Comparison of ENCODE assay signal across 8 cellular contexts in the genomic region with DNA sequence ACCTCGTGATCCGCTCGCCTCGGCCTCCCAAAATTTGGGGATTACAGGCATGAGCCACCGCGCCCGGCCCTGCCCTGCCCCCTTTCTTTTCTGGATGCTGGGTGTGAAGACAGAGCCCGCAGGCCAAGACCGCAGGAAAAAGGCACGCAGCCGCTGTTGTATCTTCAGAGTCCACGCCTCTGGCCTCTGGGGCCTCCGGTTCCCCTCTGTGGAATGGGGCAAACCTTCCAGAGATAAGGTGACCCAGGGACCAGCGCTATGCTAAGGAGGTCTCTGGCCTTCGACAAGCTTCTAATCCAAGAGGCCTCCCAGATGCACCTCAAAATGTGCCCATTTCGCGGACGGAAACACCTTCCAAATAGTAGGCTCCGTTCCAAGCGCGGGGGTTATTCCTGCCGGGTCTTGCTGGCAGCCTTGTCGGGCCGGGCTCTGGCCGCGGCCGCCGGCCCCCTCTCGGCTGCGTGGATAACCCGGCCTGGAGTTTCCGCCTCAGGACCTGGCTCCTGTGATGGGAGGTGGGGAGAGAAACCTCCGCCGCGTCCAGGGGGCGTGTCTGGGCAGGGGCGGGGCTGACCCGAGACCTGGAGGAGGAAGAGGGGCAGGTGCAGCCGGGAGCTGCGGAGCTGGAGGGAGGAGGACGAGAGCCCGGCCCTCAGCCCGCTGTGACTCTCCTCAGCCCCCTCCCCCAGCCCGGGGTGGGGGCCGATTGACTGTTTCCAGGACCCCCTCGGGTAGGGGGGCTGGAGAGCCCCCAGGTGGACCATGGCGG. TPM values are rescaled to one million over a fixed set of nuclear protein-coding genes. Genes with fewer than 3 reads are reported as not detected.
DNase-seq lines count a peak whose midpoint lies in the region; ATAC-seq and TF ChIP-seq lines count a peak whose summit lies in the region.

No MANE protein-coding gene starts in this region.

- peak; percentile 86 for DNase-seq in NCI-H1105 treated with DMSO at 0.1 percent for 48 hours (lab: John Stamatoyannopoulos, UW)
- peak; percentile 77 for DNase-seq in SW480 (ENCODE audit: low spot score)
- peak; percentile 89 for DNase-seq in adipocyte (ENCODE audit: low read depth)
- peak; percentile 74 to 78 for DNase-seq in heart right ventricle
- DNase-seq in psoas muscle: peak; percentile 74 to 85
- DNase-seq in vagina (ENCODE audit: extremely low spot score in 2 of 2): no peak

- H3K9me3 ChIP-seq in ES-I3 (ENCODE audit: control insufficient read depth, insufficient read depth, low read length) (no peaks in the 10 kb centered on the region), adipocyte (ENCODE audit: control insufficient read depth, low read length) (no peaks in the 10 kb centered on the region), heart right ventricle (no peaks in the 10 kb centered on the region), psoas muscle (no peaks in the 10 kb centered on the region), vagina (no peaks in the 10 kb centered on the region)

- H3K27me3 ChIP-seq in adipocyte (replicated peaks; ENCODE audit: control insufficient read depth, insufficient read depth, low read length) (peaks cover 39% of the 10 kb centered on the region), heart right ventricle (peaks cover 22 to 78% (median 59%) of the 10 kb centered on the region in 7 donors), psoas muscle (ENCODE audit: insufficient read depth in 3 of 3, low read length in 2 of 3) (peaks cover 0 to 53% (median 20%) of the 10 kb centered on the region in 3 donors), vagina (peaks cover 6% of the 10 kb centered on the region)

- H3K4me1 ChIP-seq in ES-I3 (ENCODE audit: insufficient read depth, low read length) (peaks cover 8% of the 10 kb centered on the region; the same call in 1 of the 2 replicates), adipocyte (ENCODE audit: control insufficient read depth, insufficient read depth, low read length) (peaks cover 4% of the 10 kb centered on the region), heart right ventricle (peaks cover 0 to 20% (median 9%) of the 10 kb centered on the region in 9 donors), psoas muscle (no peaks in the 10 kb centered on the region), vagina (peaks cover 12% of the 10 kb centered on the region)

- intact Hi-C loops in heart right ventricle (cut with DNase I): no loop called here
- intact Hi-C loops in psoas muscle (cut with DNase I): no loop called here
- intact Hi-C loops in vagina (cut with DNase I): no loop called here

- H3K36me3 ChIP-seq in ES-I3 (ENCODE audit: insufficient read depth, low read length): no peaks in the 10 kb centered on the region
- no peaks in the 10 kb centered on the region for H3K36me3 ChIP-seq in adipocyte (ENCODE audit: control insufficient read depth, insufficient read depth, low read length, severe bottlenecking)
- no peaks in the 10 kb centered on the region for H3K36me3 ChIP-seq in heart right ventricle
- no peaks in the 10 kb centered on the region for H3K36me3 ChIP-seq in psoas muscle (ENCODE audit: insufficient read depth in 1 of 2, low read depth in 1 of 2)
- no peaks in the 10 kb centered on the region for H3K36me3 ChIP-seq in vagina

- WGBS in heart right ventricle, 2 donors: 18 to 20% methylated on average over 47 of the region's 47 CpGs
- WGBS in psoas muscle, 3 donors: 14 to 23% (median 17%) methylated on average over 35 to 47 of the region's 47 CpGs

- ATAC-seq in heart right ventricle (peak; percentile 76 to 92 (median 83)), psoas muscle (peak; percentile 56 to 73 (median 63)), GM19328 (IDR thresholded peaks at IDR 0.05; ENCODE audit: unreplicated experiment) (no peak)

- peak in 1 of 2 donors; percentile 50 for TF ChIP-seq POLR2A in vagina (IDR thresholded peaks at IDR 0.05)

- H3K4me3 ChIP-seq in adipocyte (ENCODE audit: low read length) (no peak overlapping the region), heart right ventricle (peak overlapping the region in 3 of 10 donors; percentile 12 to 28 (median 22)), psoas muscle (peak overlapping the region; percentile 12), vagina (peak overlapping the region; percentile 22 to 26)

- H3K27ac ChIP-seq in heart right ventricle: no peak overlapping the region
- no peak overlapping the region for H3K27ac ChIP-seq in psoas muscle
- H3K27ac ChIP-seq in vagina: no peak overlapping the region

- no peak for TF ChIP-seq CTCF in heart right ventricle (IDR thresholded peaks at IDR 0.05)
- TF ChIP-seq CTCF in psoas muscle (IDR thresholded peaks at IDR 0.05): no peak
- peak in 1 of 3 experiments; percentile 21 for TF ChIP-seq CTCF in vagina (IDR thresholded peaks at IDR 0.05)

- H3K9ac ChIP-seq in ES-I3 (ENCODE audit: low read depth, low read length) (peak overlapping the region; percentile 80), adipocyte (ENCODE audit: low read length) (no peak overlapping the region)

RNA-seq across cellular contexts. Expression of gene TJP3, which starts 13.1 kb away (rescaled TPM):
- total RNA-seq in heart right ventricle (under 1 TPM in 3 of 10 donors, not detected in 7; 0.15 to 0.49 (median 0.34) TPM), psoas muscle (1 to 10 TPM in 1 of 4 donors, under 1 TPM in 2, not detected in 1; 0.49 to 2.7 (median 0.99) TPM), vagina (17.7 TPM)
- polyA plus RNA-seq in heart right ventricle (under 1 TPM in 1 of 2 donors, not detected in 1; 0.06 TPM), psoas muscle (under 1 TPM; 0.21 to 0.46 (median 0.32) TPM)

RNA-seq across cellular contexts. Expression of gene PIP5K1C, which starts 21.0 kb away (rescaled TPM):
- 10 to 100 TPM; 28.2 to 46.6 (median 36.3) TPM for total RNA-seq in heart right ventricle
- polyA plus RNA-seq in heart right ventricle: 10 to 100 TPM; 18.3 to 18.9 TPM
- 10 to 100 TPM; 13.5 to 22.4 (median 17.9) TPM for total RNA-seq in psoas muscle
- 10 to 100 TPM in 1 of 3 donors, 1 to 10 TPM in 2; 8.7 to 20.7 (median 9.9) TPM for polyA plus RNA-seq in psoas muscle
- 24.1 TPM for total RNA-seq in vagina

RNA-seq across cellular contexts. Expression of gene APBA3, which starts 40.2 kb away (rescaled TPM):
- total RNA-seq in heart right ventricle (10 to 100 TPM in 6 of 10 donors, 1 to 10 TPM in 4; 7.4 to 16.6 (median 10.7) TPM), psoas muscle (10 to 100 TPM; 17.7 to 23.6 (median 18.4) TPM), vagina (46.2 TPM)
- polyA plus RNA-seq in heart right ventricle (10 to 100 TPM; 20.0 to 22.6 TPM), psoas muscle (10 to 100 TPM; 19.4 to 30.1 (median 23.6) TPM)

RNA-seq across cellular contexts. Expression of gene MRPL54, which starts 41.2 kb away (rescaled TPM):
- 10 to 100 TPM; 61.4 to 93.4 (median 67.0) TPM for total RNA-seq in heart right ventricle
- 100 to 1,000 TPM; 124 TPM for polyA plus RNA-seq in heart right ventricle
- 10 to 100 TPM; 35.2 to 68.8 (median 49.7) TPM for total RNA-seq in psoas muscle
- 10 to 100 TPM; 40.9 to 81.3 (median 77.7) TPM for polyA plus RNA-seq in psoas muscle
- total RNA-seq in vagina: 30.4 TPM

RNA-seq across cellular contexts. Expression of gene RAX2, which starts 50.7 kb away (rescaled TPM):
- total RNA-seq in heart right ventricle (not detected), psoas muscle (not detected), vagina (not detected)
- polyA plus RNA-seq in heart right ventricle (not detected), psoas muscle (not detected)

Comparison
In these comparisons a context has a peak if more than half of its experiments do, and no peak if none do; other contexts are left out.
1. DNase-seq: peak in NCI-H1105 treated with DMSO at 0.1 percent for 48 hours (single experiment), SW480 (single experiment), adipocyte (single experiment), heart right ventricle (2 of 2) and psoas muscle (2 of 2); none in vagina (0 of 2).